8 cellular contexts compared by ENCODE assay signal in the genomic region with DNA sequence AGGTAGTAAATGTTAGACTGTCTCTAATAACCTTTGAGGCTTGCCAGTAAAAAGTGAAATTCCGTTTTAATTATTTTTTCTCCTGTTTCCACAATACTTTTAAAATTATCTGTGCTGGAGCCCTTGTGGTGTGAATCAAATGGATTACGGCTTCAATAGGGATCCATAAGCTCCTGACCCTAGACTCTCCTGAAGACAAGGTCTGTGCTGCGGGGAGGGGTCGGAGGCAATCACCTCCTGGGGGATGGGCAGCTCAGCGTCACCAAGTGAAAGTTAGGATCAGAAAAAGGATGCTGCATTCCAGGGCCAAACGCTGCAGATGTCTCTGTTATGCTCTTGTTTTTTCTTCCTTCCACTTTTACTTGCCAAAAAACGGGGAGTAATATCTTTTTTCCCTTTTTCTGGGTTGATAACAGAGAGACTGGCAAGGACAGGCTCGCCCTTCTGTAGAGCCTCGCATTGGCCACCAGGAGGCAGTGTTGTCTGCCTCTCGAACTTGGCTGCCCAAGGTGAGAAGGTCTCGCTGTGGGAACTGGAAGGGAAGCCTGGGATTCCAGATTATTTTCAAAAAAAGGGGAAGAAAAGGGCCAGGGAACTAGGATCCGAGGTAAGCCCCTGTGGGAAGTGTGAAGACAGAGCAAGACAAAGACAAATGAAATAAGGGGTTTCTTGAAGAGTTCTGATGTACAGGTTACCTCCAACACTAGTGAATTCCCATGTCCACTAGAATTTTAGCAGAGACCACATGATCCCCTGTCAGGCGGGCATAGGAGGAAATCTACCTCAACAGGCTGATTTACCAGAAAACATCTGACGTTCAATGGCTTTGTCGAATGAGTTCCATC.
A peak's percentile ranks its signal among the peaks of the same experiment; 100 is the strongest.
DNase-seq lines count a peak whose midpoint lies in the region; ATAC-seq and TF ChIP-seq lines count a peak whose summit lies in the region.

No MANE protein-coding gene starts in this region.

- H3K36me3 Mint-ChIP-seq in T-cell, result no peaks in the 10 kb centered on the region

- WGBS in mammary epithelial cell (ENCODE audit: low coverage, missing lambda C conversion rate), result 34% methylated on average over 11 of the region's 15 CpGs

- dilution Hi-C loops in mammary epithelial cell (cut with HindIII; ENCODE audit: low sequenced_read_pairs), result no loop called here

- H3K27me3 Mint-ChIP-seq in T-cell, result peaks cover 4 to 5% of the 10 kb centered on the region in 2 donors

- intact Hi-C loops in mammary epithelial cell (cut with micrococcal nuclease), result loop anchor here (1.0 kb wide), 1 partner anchor 301 kb away; no protein-coding TSS in a partner anchor

- H3K9ac ChIP-seq in mammary epithelial cell (ENCODE audit: insufficient read depth, low read length), result no peak overlapping the region

- peak; percentile 48 to 60 for TF ChIP-seq CTCF in mammary epithelial cell (conservative IDR thresholded peaks at IDR 0.05 in 1 of 2, IDR thresholded peaks at IDR 0.05 in 1 of 2; ENCODE audit: extremely low read depth in 1 of 2, insufficient read depth in 1 of 2, low read depth in 1 of 2, low read length in 2 of 2)

- no peaks in the 10 kb centered on the region for H3K36me3 ChIP-seq in mammary epithelial cell (ENCODE audit: insufficient read depth, low read length)

- no TSS peak for BruUV-seq in mammary epithelial cell (replicated peaks; lab: Mats Ljungman, UMichigan)

- H3K4me1 ChIP-seq in mammary epithelial cell (ENCODE audit: insufficient read depth, low read length), result no peaks in the 10 kb centered on the region

- CTCF ChIA-PET in mammary epithelial cell (lab: Charles Lee; ENCODE audit: low non-redundant PET) (no interaction called here), T-cell (lab: Charles Lee) (no interaction called here)

- H3K27ac ChIP-seq in mammary epithelial cell (ENCODE audit: insufficient read depth, low read depth, low read length), result no peak overlapping the region

- DNase-seq in ELF-1 (ENCODE audit: low read depth, low spot score) (peak; percentile 82), NCI-H1105 treated with DMSO at 0.1 percent for 48 hours (lab: John Stamatoyannopoulos, UW) (peak; percentile 48), mammary epithelial cell (peak; percentile 0), medulla oblongata (ENCODE audit: extremely low spot score) (peak; percentile 76), T-cell (no peak)

- H2AFZ ChIP-seq in mammary epithelial cell (ENCODE audit: low read depth, low read length), result no peak overlapping the region

- H3K4me2 ChIP-seq in mammary epithelial cell (ENCODE audit: insufficient read depth, low read depth, low read length), result no peak overlapping the region

- in situ Hi-C loops in mammary epithelial cell (cut with MboI; ENCODE audit: low sequenced_read_pairs in 2 of 2), result no loop called here

- H3K27ac Mint-ChIP-seq in T-cell, result no peak overlapping the region

- no peak overlapping the region for H3K4me3 Mint-ChIP-seq in T-cell

- H3K79me2 ChIP-seq in mammary epithelial cell (ENCODE audit: insufficient read depth, low read length), result no peaks in the 10 kb centered on the region

- ATAC-seq in GM21367 (IDR thresholded peaks at IDR 0.05; ENCODE audit: unreplicated experiment), result peak; percentile 60
- no peak for ATAC-seq in GM21529 (IDR thresholded peaks at IDR 0.05; ENCODE audit: unreplicated experiment)
- no peak for ATAC-seq in T-cell (replicated peaks in 1 of 4)
- ATAC-seq in GM19455 (IDR thresholded peaks at IDR 0.05; ENCODE audit: unreplicated experiment), result no peak

- no peak overlapping the region for H3K4me3 ChIP-seq in mammary epithelial cell (replicated peaks in 1 of 3; ENCODE audit: insufficient read depth in 1 of 3, low read depth in 2 of 3, low read length in 3 of 3)

- H3K27me3 ChIP-seq in mammary epithelial cell (ENCODE audit: insufficient read depth, low read length), result no peaks in the 10 kb centered on the region

- H3K9me3 Mint-ChIP-seq in T-cell, result peaks cover 0 to 16% (median 0%) of the 10 kb centered on the region in 3 donors

- H3K4me1 Mint-ChIP-seq in T-cell, result no peaks in the 10 kb centered on the region

- no peaks in the 10 kb centered on the region for H4K20me1 ChIP-seq in mammary epithelial cell (ENCODE audit: insufficient read depth, low read length)

- POLR2A ChIA-PET in T-cell (lab: Charles Lee), result no interaction called here

- peaks cover 2% of the 10 kb centered on the region for H3K9me3 ChIP-seq in mammary epithelial cell (replicated peaks; ENCODE audit: insufficient read depth, low read length)

Comparison
In these comparisons a context has a peak if more than half of its experiments do, and no peak if none do; other contexts are left out.
1. DNase-seq: peak in ELF-1 (single experiment), NCI-H1105 treated with DMSO at 0.1 percent for 48 hours (single experiment), mammary epithelial cell (single experiment) and medulla oblongata (single experiment); none in T-cell (0 of 34).